Comparison of ENCODE assay signal across 9 cellular contexts in genomic region chr13:41222259-41222852, GRCh38.
DNase-seq lines count a peak whose midpoint lies in the region; ATAC-seq lines count a peak whose summit lies in the region.
"Had no signal": no experiment of that assay in that cellular context is flagged by ENCODE, and none has a peak within 500 bp of the region (broad histone marks: within the 10 kb centered on the region; RNA-seq: fewer than 3 reads in every experiment).

No MANE protein-coding gene starts in this region.

- no peak overlapping the region for H3K4me3 ChIP-seq in effector memory CD4-positive, alpha-beta T cell (ENCODE audit: insufficient read depth, low read depth, low read length, poor library complexity, severe bottlenecking)
- H3K4me3 ChIP-seq: ovary had no signal

- no peaks in the 10 kb centered on the region for H3K27me3 Mint-ChIP-seq in memory B cell

- H3K27ac ChIP-seq in effector memory CD4-positive, alpha-beta T cell (ENCODE audit: insufficient read depth, low read length, poor library complexity, severe bottlenecking) = no peak overlapping the region
- H3K27ac ChIP-seq: ovary had no signal

- peak; percentile 84 for ATAC-seq in HG02678 (IDR thresholded peaks at IDR 0.05; ENCODE audit: unreplicated experiment)
- peak; percentile 92 for ATAC-seq in memory B cell (ENCODE audit: low read depth)

- H3K27me3 ChIP-seq in effector memory CD4-positive, alpha-beta T cell (replicated peaks; ENCODE audit: control insufficient read depth, insufficient read depth, low read length, poor library complexity, severe bottlenecking) = no peaks in the 10 kb centered on the region
- H3K27me3 ChIP-seq: ovary had no signal

- H3K36me3 ChIP-seq in effector memory CD4-positive, alpha-beta T cell (ENCODE audit: control insufficient read depth, insufficient read depth, low read length) = peaks cover 9% of the 10 kb centered on the region
- H3K36me3 ChIP-seq: ovary had no signal

- no peaks in the 10 kb centered on the region for H3K9me3 ChIP-seq in effector memory CD4-positive, alpha-beta T cell (ENCODE audit: control insufficient read depth, low read length)
- H3K9me3 ChIP-seq: ovary had no signal

- no peak overlapping the region for H3K27ac Mint-ChIP-seq in memory B cell

- H3K9me3 Mint-ChIP-seq in memory B cell = no peaks in the 10 kb centered on the region

- peaks cover 18% of the 10 kb centered on the region for H3K36me3 Mint-ChIP-seq in memory B cell

- no peaks in the 10 kb centered on the region for H3K4me1 ChIP-seq in effector memory CD4-positive, alpha-beta T cell (ENCODE audit: control insufficient read depth, insufficient read depth, low read length, poor library complexity, severe bottlenecking)

- peak; percentile 25 for DNase-seq in NCI-H2171 treated with DMSO at 0.1 percent for 48 hours (lab: John Stamatoyannopoulos, UW)
- DNase-seq in NCI-H2171 (lab: John Stamatoyannopoulos, UW) = no peak
- peak; percentile 35 for DNase-seq in NCI-H345 (lab: John Stamatoyannopoulos, UW)
- DNase-seq in activated CD4-positive, alpha-beta T cell treated with anti-CD3 and anti-CD28 coated beads, Interleukin-2, amount 50 U/mL, for 1 hour = peak; percentile 40
- DNase-seq in effector memory CD4-positive, alpha-beta T cell = peak; percentile 2 to 28 (median 12)
- peak; percentile 62 to 64 for DNase-seq in memory B cell (ENCODE audit: low spot score in 2 of 2)
- DNase-seq in stimulated activated naive CD4-positive, alpha-beta T cell (lab: John Stamatoyannopoulos, UW) = peak in 5 of 6 experiments; percentile 6 to 61 (median 32)

- no peak overlapping the region for H3K4me3 Mint-ChIP-seq in memory B cell

- peaks cover 5% of the 10 kb centered on the region for H3K4me1 Mint-ChIP-seq in memory B cell
